In the genomic region with DNA sequence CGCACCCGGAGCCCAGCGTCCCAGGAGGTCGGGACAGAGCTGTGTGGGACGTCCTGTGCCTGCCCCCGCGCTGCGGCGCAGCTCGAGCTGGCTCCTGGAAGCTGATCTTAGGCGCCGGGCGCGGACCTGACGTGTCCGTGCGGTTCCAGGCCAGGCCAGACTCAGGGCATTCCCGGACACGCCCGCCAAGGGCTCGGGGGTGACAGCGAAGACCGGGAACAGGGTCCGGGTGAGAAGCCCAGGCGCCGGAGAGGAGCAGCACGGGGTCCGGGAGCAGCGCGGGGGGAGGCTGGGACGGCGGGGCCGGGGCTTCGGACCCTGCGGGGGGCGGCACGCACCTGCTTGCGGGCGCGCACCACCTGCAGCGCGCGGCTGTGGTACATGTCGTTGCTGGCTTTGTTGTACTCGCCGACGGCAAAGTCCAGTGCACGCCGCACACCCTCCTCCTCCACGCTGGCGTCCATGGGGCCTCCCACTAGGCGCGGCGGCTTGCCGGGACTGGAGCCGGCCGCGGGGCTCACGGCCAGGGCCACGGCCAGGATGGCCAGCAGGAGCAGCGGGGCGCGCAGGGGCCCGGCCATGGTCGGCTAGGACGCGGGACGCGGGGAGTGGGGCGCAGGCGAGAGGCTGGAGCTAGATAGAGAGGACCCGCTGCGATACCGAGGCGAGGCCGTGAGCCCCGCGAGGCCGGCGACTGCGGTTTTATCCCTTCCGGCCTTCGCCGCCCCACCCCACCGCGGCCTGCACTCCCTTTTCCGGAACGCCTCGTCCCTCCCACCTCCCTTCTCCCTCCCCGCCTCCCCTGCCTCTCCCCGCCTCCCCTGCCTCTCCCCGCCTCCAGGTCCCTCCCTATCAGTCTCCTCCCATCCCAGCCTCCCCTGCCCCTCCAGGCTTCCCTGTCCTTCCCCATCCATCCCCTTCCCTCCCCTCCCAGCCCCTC, we compare ENCODE assay signal across 8 cellular contexts. TPM values are rescaled to one million over a fixed set of nuclear protein-coding genes. Genes with fewer than 3 reads are reported as not detected.
DNase-seq lines count a peak whose midpoint lies in the region; ATAC-seq, FAIRE-seq and TF ChIP-seq lines count a peak whose summit lies in the region.

A gene with protein sequence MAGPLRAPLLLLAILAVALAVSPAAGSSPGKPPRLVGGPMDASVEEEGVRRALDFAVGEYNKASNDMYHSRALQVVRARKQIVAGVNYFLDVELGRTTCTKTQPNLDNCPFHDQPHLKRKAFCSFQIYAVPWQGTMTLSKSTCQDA (minus strand): TSS at position 674 of the 940 bp plus-strand sequence. CDS start 93 bp downstream, at position 581.

- no peak for TF ChIP-seq EP300 in GM12878 (IDR thresholded peaks at IDR 0.05; ENCODE audit: borderline replicate concordance in 1 of 2, control insufficient read depth in 1 of 2, low read depth in 2 of 2, low read length in 2 of 2)

- no peaks in the 10 kb centered on the region for H3K9me2 ChIP-seq in hepatocyte (replicated peaks; ENCODE audit: insufficient read depth)

- peaks cover 20% of the 10 kb centered on the region for H3K4me1 ChIP-seq in GM12878 (ENCODE audit: control insufficient read depth, insufficient read depth, low read length)
- H3K4me1 ChIP-seq in hepatocyte (ENCODE audit: insufficient read depth) = peaks cover 11% of the 10 kb centered on the region

- peak within 1 kb of the TSS; percentile 70 for H3K9ac ChIP-seq in GM12878 (ENCODE audit: control insufficient read depth, insufficient read depth, low read length)

- in situ Hi-C loops in GM12878 (cut with MboI) = no loop called here

- DNase-seq in D341Med (ENCODE audit: low spot score) = peak; percentile 91
- DNase-seq in NCI-H774 (lab: John Stamatoyannopoulos, UW) = peak; percentile 63
- DNase-seq in GM12878 (ENCODE audit: low read depth, low spot score) = no peak
- DNase-seq in hepatocyte (ENCODE audit: low spot score) = peak; percentile 95
- peak; percentile 59 for DNase-seq in progenitor cell of endocrine pancreas (ENCODE audit: low spot score, unreplicated experiment)

- RAD21 ChIA-PET in GM12878 (lab: Charles Lee; ENCODE audit: unreplicated experiment) = no interaction called here

- no peaks in the 10 kb centered on the region for H3K79me2 ChIP-seq in GM12878 (ENCODE audit: control insufficient read depth, insufficient read depth, low read length)
- peaks cover 19% of the 10 kb centered on the region for H3K79me2 ChIP-seq in hepatocyte

- TF ChIP-seq CTCF in GM12878 (IDR thresholded peaks at IDR 0.05 in 2 of 3, conservative IDR thresholded peaks at IDR 0.05 in 1 of 3; ENCODE audit: control insufficient read depth in 2 of 3, extremely low read depth in 1 of 3, insufficient read depth in 1 of 3, low read depth in 3 of 3, low read length in 3 of 3) = no peak
- no peak for TF ChIP-seq CTCF in hepatocyte (IDR thresholded peaks at IDR 0.05; ENCODE audit: poor library complexity)
- no peak for TF ChIP-seq CTCF in progenitor cell of endocrine pancreas (IDR thresholded peaks at IDR 0.05; ENCODE audit: unreplicated experiment)

- peaks cover 14% of the 10 kb centered on the region for H3K4me1 Mint-ChIP-seq in progenitor cell of endocrine pancreas (ENCODE audit: low read depth)

- 10% methylated on average over 62 of the region's 92 CpGs for WGBS in GM12878 (ENCODE audit: insufficient coverage, insufficient replicate concordance, low lambda C conversion rate, missing lambda C conversion rate)
- 1% methylated on average over 64 of the region's 92 CpGs for WGBS in hepatocyte (ENCODE audit: low lambda C conversion rate, missing lambda C conversion rate)

- FAIRE-seq in GM12878 (lab: Jason Lieb, UNC) = no peak

- SMC1A ChIA-PET in GM12878 (lab: Charles Lee; ENCODE audit: uncharacterized antibody, unreplicated experiment) = interaction anchor here (0.8 kb wide), 1 partner anchor 13 kb away, joined by 3 read pairs; no protein-coding TSS in a partner anchor

- H4K20me1 ChIP-seq in GM12878 (ENCODE audit: control insufficient read depth, insufficient read depth) = no peaks in the 10 kb centered on the region
- peaks cover 3% of the 10 kb centered on the region for H4K20me1 ChIP-seq in hepatocyte (ENCODE audit: insufficient read depth, poor library complexity, severe bottlenecking)

- peak within 1 kb of the TSS; percentile 75 for H2AFZ ChIP-seq in GM12878 (ENCODE audit: control insufficient read depth, low read depth, low read length)
- H2AFZ ChIP-seq in hepatocyte = peak within 1 kb of the TSS; percentile 96

- POLR2A ChIA-PET in GM12878 (lab: Charles Lee) = no interaction called here

- peak within 1 kb of the TSS; percentile 87 for H3K4me3 Mint-ChIP-seq in progenitor cell of endocrine pancreas (ENCODE audit: low read depth)

- H3K27ac Mint-ChIP-seq in progenitor cell of endocrine pancreas = peak within 1 kb of the TSS; percentile 87

- ATAC-seq in GM19397 (IDR thresholded peaks at IDR 0.05; ENCODE audit: unreplicated experiment) = peak; percentile 71
- peak; percentile 53 for ATAC-seq in HG03521 (IDR thresholded peaks at IDR 0.05; ENCODE audit: unreplicated experiment)
- peak; percentile 87 for ATAC-seq in GM12878
- no peak for ATAC-seq in HG03280 (IDR thresholded peaks at IDR 0.05; ENCODE audit: unreplicated experiment)

- H3K9me3 ChIP-seq in GM12878 (replicated peaks; ENCODE audit: control insufficient read depth, insufficient read depth, low read length) (no peaks in the 10 kb centered on the region; the same call in 2 of the 3 replicates), hepatocyte (ENCODE audit: low read depth) (no peaks in the 10 kb centered on the region)

- peaks cover 8% of the 10 kb centered on the region for H3K36me3 Mint-ChIP-seq in progenitor cell of endocrine pancreas (ENCODE audit: insufficient read depth)

- TF ChIP-seq POLR2A in GM12878 (IDR thresholded peaks at IDR 0.05; ENCODE audit: low read depth, low read length) = peak; percentile 69

- CTCF ChIA-PET in GM12878 (lab: Yijun Ruan, JAX) = no interaction called here

- H3K4me2 ChIP-seq in GM12878 (ENCODE audit: control insufficient read depth, insufficient read depth) (peak within 1 kb of the TSS; percentile 93), hepatocyte (peak within 1 kb of the TSS; percentile 89)

- no peaks in the 10 kb centered on the region; a peak in 1 of 4 replicates for H3K36me3 ChIP-seq in GM12878 (ENCODE audit: control insufficient read depth in 2 of 2, insufficient read depth in 2 of 2, low read length in 1 of 2)
- no peaks in the 10 kb centered on the region for H3K36me3 ChIP-seq in hepatocyte (replicated peaks; ENCODE audit: insufficient read depth, low read depth)

- TF ChIP-seq RAD21 in GM12878 (IDR thresholded peaks at IDR 0.05; ENCODE audit: insufficient read depth, low read depth, low read length) = no peak

- peak within 1 kb of the TSS; percentile 73 for H3K4me3 ChIP-seq in GM12878
- peak within 1 kb of the TSS; percentile 82 for H3K4me3 ChIP-seq in hepatocyte

- H3K9me3 Mint-ChIP-seq in progenitor cell of endocrine pancreas (ENCODE audit: low read depth) = no peaks in the 10 kb centered on the region

- no peaks in the 10 kb centered on the region for H3K27me3 Mint-ChIP-seq in progenitor cell of endocrine pancreas

- intact Hi-C loops in GM12878 (cut with micrococcal nuclease; ENCODE audit: unreplicated experiment) = no loop called here

- peak within 1 kb of the TSS; percentile 58; the same call in 1 of the 2 replicates for H3K27ac ChIP-seq in GM12878 (ENCODE audit: control insufficient read depth, insufficient read depth)
- H3K27ac ChIP-seq in hepatocyte = peak within 1 kb of the TSS; percentile 96

- BruUV-seq in GM12878 (replicated peaks; lab: Mats Ljungman, UMichigan) = no TSS peak

- no peaks in the 10 kb centered on the region for H3K27me3 ChIP-seq in GM12878 (replicated peaks in 1 of 2; ENCODE audit: control insufficient read depth in 2 of 2, insufficient read depth in 2 of 2, low read length in 1 of 2)
- H3K27me3 ChIP-seq in hepatocyte = no peaks in the 10 kb centered on the region

TF ChIP-seq in GM12878, 131 proteins besides CTCF, POLR2A, EP300 and RAD21 (continues in another document):
- TF ChIP-seq GATAD2B (conservative IDR thresholded peaks at IDR 0.05; ENCODE audit: low read depth) (peak; percentile 85), CBFB (IDR thresholded peaks at IDR 0.05; ENCODE audit: low read depth) (peak; percentile 65), POLR2AphosphoS5 (IDR thresholded peaks at IDR 0.05; ENCODE audit: low read length) (peak; percentile 53; the same call in 1 of the 2 replicates), NR2C1 (IDR thresholded peaks at IDR 0.05) (no peak), RAD51 (IDR thresholded peaks at IDR 0.05) (no peak), CHD1 (IDR thresholded peaks at IDR 0.05; ENCODE audit: low read depth, low read length) (no peak), RCOR1 (conservative IDR thresholded peaks at IDR 0.05; ENCODE audit: low read depth, low read length) (no peak), RUNX3 (IDR thresholded peaks at IDR 0.05; ENCODE audit: low read length) (peak; percentile 85), MYC (IDR thresholded peaks at IDR 0.05; ENCODE audit: insufficient read depth, insufficient read length, insufficient replicate concordance, low read length, severe bottlenecking) (no peak), POLR2AphosphoS2 (IDR thresholded peaks at IDR 0.05; ENCODE audit: low read depth, low read length) (no peak), HDAC6 (IDR thresholded peaks at IDR 0.05; ENCODE audit: unreplicated experiment) (peak; percentile 96)

RNA-seq across cellular contexts. Expression of the gene that starts here (rescaled TPM):
- 8.0 and 8.9 TPM in 2 replicates for total RNA-seq in GM12878 (2013; cell fraction: nucleolus; rRNA removed)
- total RNA-seq in GM12878 (2014; rRNA removed) (54.0 and 74.3 TPM in 2 replicates), GM12878 (2014; rRNA removed; fragmentation: Illumina TruSeq; extraction: Trizol) (35.1 and 35.5 TPM in 2 replicates), GM12878 (2021) (114 and 115 TPM in 2 replicates), hepatocyte (881 and 921 TPM in 2 replicates), progenitor cell of endocrine pancreas (247 and 257 TPM in 2 replicates)
- 12.4 TPM for polyA plus RNA-seq in GM12878 (2011; ENCODE audit: low read depth)
- polyA plus RNA-seq in GM12878 (2011; rRNA removed) (8.5 and 20.4 TPM in 2 replicates), GM12878 (2014; fragmentation: Illumina TruSeq; extraction: Trizol) (18.6 and 41.3 TPM in 2 replicates), GM12878 (2014; fragmentation: Nextera tagmentation; extraction: Ambion mirVana) (10 to 100 TPM; 11.8 to 22.2 TPM), GM12878 (2014; rRNA removed) (112 and 116 TPM in 2 replicates), GM12878 (2016; fragmentation: Nextera tagmentation; extraction: Ambion mirVana) (100 to 1,000 TPM; 122 to 127 TPM), hepatocyte (2,777 and 2,850 TPM in 2 replicates)
- 37.8 and 46.4 TPM in 2 replicates for polyA plus RNA-seq in GM12878 (2011; cell fraction: cytosol; rRNA removed)
- 14.0 and 16.1 TPM in 2 replicates for polyA plus RNA-seq in GM12878 (2011; cell fraction: nucleus; rRNA removed)
- polyA plus RNA-seq in GM12878 (2012) = 22.5 and 28.0 TPM in 2 replicates
- polyA minus RNA-seq in GM12878 (2011; rRNA and poly(A)+ RNA removed) = 11.7 and 21.1 TPM in 2 replicates
- polyA minus RNA-seq in GM12878 (2011; cell fraction: cytosol; rRNA and poly(A)+ RNA removed) = 18.3 TPM in 2 replicates
- 3.8 and 4.5 TPM in 2 replicates for polyA minus RNA-seq in GM12878 (2011; cell fraction: nucleus; rRNA and poly(A)+ RNA removed)

Comparison
In these comparisons a context has a peak if more than half of its experiments do, and no peak if none do; other contexts are left out.
1. RNA of the gene that starts here (polyA plus RNA-seq): 2,777 to 2,850 TPM in hepatocyte; 8.5 to 127 TPM in GM12878; every median in the first group is over 10 times any median in the second.